Comparison of ENCODE assay signal across 11 cellular contexts in the genomic region with DNA sequence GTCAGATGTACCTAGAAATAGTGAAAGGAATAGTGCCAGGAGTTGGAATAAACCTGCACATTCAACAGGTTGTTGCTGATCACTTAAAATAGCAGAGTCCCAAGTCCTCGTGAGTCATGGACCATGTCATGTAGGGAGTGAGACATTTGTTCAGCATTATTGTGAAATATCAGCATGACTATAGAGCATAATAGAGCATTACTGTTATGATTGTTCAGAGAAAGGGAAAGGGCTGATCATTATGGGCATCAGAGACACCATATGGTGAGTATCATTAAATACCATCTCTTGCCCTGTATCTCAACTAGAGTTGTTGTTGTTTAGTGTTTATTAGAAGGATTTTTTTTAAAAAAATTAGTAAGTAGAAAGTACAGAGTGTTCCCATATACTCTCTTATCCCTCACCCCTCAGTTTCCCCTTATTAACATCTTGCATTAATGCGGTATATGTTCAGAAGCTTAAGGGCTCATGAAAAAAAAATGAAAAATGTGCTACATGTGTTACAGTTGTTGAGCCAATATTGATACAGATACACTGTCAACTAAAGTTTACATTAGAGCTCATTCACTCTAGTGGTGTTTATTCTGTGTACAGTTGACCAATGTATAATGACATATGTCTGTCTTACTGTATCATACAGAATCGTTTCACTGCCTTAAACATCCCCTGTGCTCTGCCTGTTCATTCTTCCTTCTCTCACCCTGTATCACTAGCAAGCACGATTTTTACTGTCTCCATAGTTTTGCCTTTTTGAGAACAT. TPM values are rescaled to one million over a fixed set of nuclear protein-coding genes. Genes with fewer than 3 reads are reported as not detected.
DNase-seq lines count a peak whose midpoint lies in the region; ATAC-seq, FAIRE-seq and TF ChIP-seq lines count a peak whose summit lies in the region.
"Had no signal": no experiment of that assay in that cellular context is flagged by ENCODE, and none has a peak within 500 bp of the region (broad histone marks: within the 10 kb centered on the region; RNA-seq: fewer than 3 reads in every experiment).

No MANE protein-coding gene starts in this region.

- H3K27me3 ChIP-seq in SK-N-SH (ENCODE audit: insufficient read depth) = no peaks in the 10 kb centered on the region

- peaks cover 46% of the 10 kb centered on the region for H3K36me3 Mint-ChIP-seq in activated T-helper 2 cell treated with anti-CD3 and anti-CD28 coated beads, Interferon-gamma antibody, Interleukin-2, Interleukin-4, amounts not matched to agents 10 μg/mL and 5 μg/mL and 100 μg/mL, durations not matched to agents 14 hours and 24 hours and 36 hours (ENCODE audit: low read depth)

- no peak for TF ChIP-seq EP300 in SK-N-SH (IDR thresholded peaks at IDR 0.05; ENCODE audit: borderline replicate concordance in 1 of 2, low read depth in 1 of 2, low read length in 1 of 2)

- no peak for TF ChIP-seq CTCF in SK-N-SH (IDR thresholded peaks at IDR 0.05)

- H3K79me2 ChIP-seq in SK-N-SH (ENCODE audit: insufficient read depth) = peaks cover 19% of the 10 kb centered on the region; the same call in 1 of the 2 replicates

- H3K9ac ChIP-seq in SK-N-SH = no peak overlapping the region

- H3K9me3 ChIP-seq in SK-N-SH = no peaks in the 10 kb centered on the region

- TF ChIP-seq POLR2A in H54 (IDR thresholded peaks at IDR 0.05; ENCODE audit: low read depth, low read length) = no peak

- peak overlapping the region; percentile 27 for H3K27ac Mint-ChIP-seq in activated T-helper 2 cell treated with anti-CD3 and anti-CD28 coated beads, Interferon-gamma antibody, Interleukin-2, Interleukin-4, amounts not matched to agents 10 μg/mL and 5 μg/mL and 100 μg/mL, durations not matched to agents 14 hours and 24 hours and 36 hours

- H4K20me1 ChIP-seq in SK-N-SH (ENCODE audit: insufficient read depth) = no peaks in the 10 kb centered on the region

- H3F3A ChIP-seq in SK-N-SH (replicated peaks; ENCODE audit: insufficient read depth) = peaks cover 5% of the 10 kb centered on the region

- no peaks in the 10 kb centered on the region for H3K27me3 Mint-ChIP-seq in activated T-helper 2 cell treated with anti-CD3 and anti-CD28 coated beads, Interferon-gamma antibody, Interleukin-2, Interleukin-4, amounts not matched to agents 10 μg/mL and 5 μg/mL and 100 μg/mL, durations not matched to agents 14 hours and 24 hours and 36 hours (ENCODE audit: low read depth)

- no peak overlapping the region for H3K4me2 ChIP-seq in SK-N-SH

- POLR2A ChIA-PET in SK-N-SH (lab: Yijun Ruan, JAX) = no interaction called here

- DNase-seq in AG08395 (ENCODE audit: low spot score) (peak; percentile 78), H54 (ENCODE audit: insufficient read length, low spot score) (peak; percentile 27), kidney glomerular epithelial cell (lab: John Stamatoyannopoulos, UW) (peak; percentile 38), SK-N-SH (no peak)
- DNase-seq in activated T-helper 2 cell treated with anti-CD3 and anti-CD28 coated beads, Interferon-gamma antibody, Interleukin-2, Interleukin-4, amounts not matched to agents 10 μg/mL and 5 μg/mL and 100 μg/mL, durations not matched to agents 14 hours and 24 hours and 36 hours (ENCODE audit: low spot score) = no peak
- no peak for DNase-seq in activated naive CD4-positive, alpha-beta T cell treated with Interleukin-2 at 50 U/mL for 16 hours
- no peak for DNase-seq in activated effector memory CD4-positive, alpha-beta T cell treated with anti-CD3 and anti-CD28 coated beads, Interleukin-2, amount 50 U/mL, for 16 hours
- DNase-seq: NCI-H146 had no signal

- H3K4me3 ChIP-seq in SK-N-SH (ENCODE audit: low read depth in 2 of 2, low read length in 1 of 2) = no peak overlapping the region
- H3K4me3 ChIP-seq: SK-N-MC had no signal

- WGBS in SK-N-SH (ENCODE audit: low lambda C conversion rate) = 63% methylated on average over 4 of the region's 4 CpGs

- no peak for TF ChIP-seq RAD21 in SK-N-SH (IDR thresholded peaks at IDR 0.05; ENCODE audit: low read length)

- H3K9me3 Mint-ChIP-seq in activated T-helper 2 cell treated with anti-CD3 and anti-CD28 coated beads, Interferon-gamma antibody, Interleukin-2, Interleukin-4, amounts not matched to agents 10 μg/mL and 5 μg/mL and 100 μg/mL, durations not matched to agents 14 hours and 24 hours and 36 hours = peaks cover 27% of the 10 kb centered on the region

- peaks cover 24 to 34% of the 10 kb centered on the region in 2 experiments for H3K36me3 ChIP-seq in SK-N-SH (replicated peaks in 1 of 2; ENCODE audit: control insufficient read depth in 1 of 2, insufficient read depth in 2 of 2, low read length in 1 of 2)

- H3K27ac ChIP-seq in SK-N-SH (ENCODE audit: low read depth in 2 of 2, low read length in 1 of 2) = no peak overlapping the region
- H3K27ac ChIP-seq: SK-N-MC had no signal

- H2AFZ ChIP-seq in SK-N-SH (ENCODE audit: low read depth) = no peak overlapping the region

- CTCF ChIA-PET in SK-N-SH (lab: Yijun Ruan, JAX) = interaction anchor here (0.7 kb wide), 1 partner anchor 155 kb away, joined by 3 read pairs; no protein-coding TSS in a partner anchor

- intact Hi-C loops in activated T-helper 2 cell treated with anti-CD3 and anti-CD28 coated beads, Interferon-gamma antibody, Interleukin-2, Interleukin-4, amounts not matched to agents 10 μg/mL and 5 μg/mL and 100 μg/mL, durations not matched to agents 14 hours and 24 hours and 36 hours (cut with micrococcal nuclease) = no loop called here

- peak; percentile 86 for FAIRE-seq in H54 (lab: Jason Lieb, UNC)
- FAIRE-seq: endometrium had no signal

- peaks cover 22% of the 10 kb centered on the region for H3K4me1 Mint-ChIP-seq in activated T-helper 2 cell treated with anti-CD3 and anti-CD28 coated beads, Interferon-gamma antibody, Interleukin-2, Interleukin-4, amounts not matched to agents 10 μg/mL and 5 μg/mL and 100 μg/mL, durations not matched to agents 14 hours and 24 hours and 36 hours (ENCODE audit: low read depth)

- no peak overlapping the region for H3K4me3 Mint-ChIP-seq in activated T-helper 2 cell treated with anti-CD3 and anti-CD28 coated beads, Interferon-gamma antibody, Interleukin-2, Interleukin-4, amounts not matched to agents 10 μg/mL and 5 μg/mL and 100 μg/mL, durations not matched to agents 14 hours and 24 hours and 36 hours (ENCODE audit: low read depth)

- peaks cover 4 to 11% of the 10 kb centered on the region in 2 experiments; a peak in 2 of 4 replicates for H3K4me1 ChIP-seq in SK-N-SH (ENCODE audit: control insufficient read depth in 1 of 2, insufficient read depth in 2 of 2, low read depth in 1 of 2, low read length in 1 of 2)

- H3K9me2 ChIP-seq in SK-N-SH = no peaks in the 10 kb centered on the region

- ATAC-seq in GM21381 (IDR thresholded peaks at IDR 0.05; ENCODE audit: unreplicated experiment) = no peak

TF ChIP-seq in SK-N-SH, 30 proteins besides CTCF, POLR2A, EP300 and RAD21:
- TF ChIP-seq NRF1 (IDR thresholded peaks at IDR 0.05; ENCODE audit: low read depth, low read length) (no peak), YY1 (IDR thresholded peaks at IDR 0.05; ENCODE audit: low read depth) (no peak), GABPA (IDR thresholded peaks at IDR 0.05; ENCODE audit: low read depth) (no peak), CHD2 (IDR thresholded peaks at IDR 0.05; ENCODE audit: low read length, partially characterized antibody) (no peak), IRF3 (IDR thresholded peaks at IDR 0.05; ENCODE audit: low read depth, low read length) (no peak), FOXJ3 (CRISPR knock-in tag; IDR thresholded peaks at IDR 0.05) (no peak), TAF1 (IDR thresholded peaks at IDR 0.05; ENCODE audit: borderline replicate concordance, low read depth, low read length) (no peak), JUND (IDR thresholded peaks at IDR 0.05) (no peak), RCOR1 (IDR thresholded peaks at IDR 0.05; ENCODE audit: low read length) (no peak), MXI1 (IDR thresholded peaks at IDR 0.05; ENCODE audit: low read depth, low read length) (no peak), NFIC (IDR thresholded peaks at IDR 0.05; ENCODE audit: borderline replicate concordance) (no peak)
- TF ChIP-seq, protein P1, sequence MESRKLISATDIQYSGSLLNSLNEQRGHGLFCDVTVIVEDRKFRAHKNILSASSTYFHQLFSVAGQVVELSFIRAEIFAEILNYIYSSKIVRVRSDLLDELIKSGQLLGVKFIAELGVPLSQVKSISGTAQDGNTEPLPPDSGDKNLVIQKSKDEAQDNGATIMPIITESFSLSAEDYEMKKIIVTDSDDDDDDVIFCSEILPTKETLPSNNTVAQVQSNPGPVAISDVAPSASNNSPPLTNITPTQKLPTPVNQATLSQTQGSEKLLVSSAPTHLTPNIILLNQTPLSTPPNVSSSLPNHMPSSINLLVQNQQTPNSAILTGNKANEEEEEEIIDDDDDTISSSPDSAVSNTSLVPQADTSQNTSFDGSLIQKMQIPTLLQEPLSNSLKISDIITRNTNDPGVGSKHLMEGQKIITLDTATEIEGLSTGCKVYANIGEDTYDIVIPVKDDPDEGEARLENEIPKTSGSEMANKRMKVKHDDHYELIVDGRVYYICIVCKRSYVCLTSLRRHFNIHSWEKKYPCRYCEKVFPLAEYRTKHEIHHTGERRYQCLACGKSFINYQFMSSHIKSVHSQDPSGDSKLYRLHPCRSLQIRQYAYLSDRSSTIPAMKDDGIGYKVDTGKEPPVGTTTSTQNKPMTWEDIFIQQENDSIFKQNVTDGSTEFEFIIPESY (IDR thresholded peaks at IDR 0.05; ENCODE audit: borderline replicate concordance, low read depth) = no peak

RNA-seq across cellular contexts. Expression of gene ELAC1, which starts 5.7 kb away (rescaled TPM):
- 6.7 and 6.8 TPM in 2 replicates for total RNA-seq in activated T-helper 2 cell treated with anti-CD3 and anti-CD28 coated beads, Interferon-gamma antibody, Interleukin-2, Interleukin-4, amounts not matched to agents 10 μg/mL and 5 μg/mL and 100 μg/mL, durations not matched to agents 14 hours and 24 hours and 36 hours
- polyA plus RNA-seq in SK-N-SH (2012; rRNA removed) = 10.8 and 13.0 TPM in 2 replicates
- polyA plus RNA-seq in SK-N-SH (2012; cell fraction: cytosol; rRNA removed) = 12.1 and 14.1 TPM in 2 replicates
- 4.1 and 5.7 TPM in 2 replicates for polyA plus RNA-seq in SK-N-SH (2012; cell fraction: nucleus; rRNA removed)

RNA-seq across cellular contexts. Expression of gene SMAD4, which starts 56.5 kb away (rescaled TPM):
- 73.0 and 77.1 TPM in 2 replicates for total RNA-seq in activated T-helper 2 cell treated with anti-CD3 and anti-CD28 coated beads, Interferon-gamma antibody, Interleukin-2, Interleukin-4, amounts not matched to agents 10 μg/mL and 5 μg/mL and 100 μg/mL, durations not matched to agents 14 hours and 24 hours and 36 hours
- 43.3 and 55.3 TPM in 2 replicates for polyA plus RNA-seq in SK-N-SH (2012; rRNA removed)
- 42.6 and 52.9 TPM in 2 replicates for polyA plus RNA-seq in SK-N-SH (2012; cell fraction: cytosol; rRNA removed)
- 41.5 and 49.7 TPM in 2 replicates for polyA plus RNA-seq in SK-N-SH (2012; cell fraction: nucleus; rRNA removed)

Comparison
In these comparisons a context has a peak if more than half of its experiments do, and no peak if none do; other contexts are left out.
1. DNase-seq: peak in AG08395 (single experiment), H54 (single experiment) and kidney glomerular epithelial cell (single experiment); none in activated T-helper 2 cell treated with anti-CD3 and anti-CD28 coated beads, Interferon-gamma antibody, Interleukin-2, Interleukin-4, amounts not matched to agents 10 μg/mL and 5 μg/mL and 100 μg/mL, durations not matched to agents 14 hours and 24 hours and 36 hours (single experiment), activated naive CD4-positive, alpha-beta T cell treated with Interleukin-2 at 50 U/mL for 16 hours (single experiment), SK-N-SH (single experiment) and activated effector memory CD4-positive, alpha-beta T cell treated with anti-CD3 and anti-CD28 coated beads, Interleukin-2, amount 50 U/mL, for 16 hours (single experiment).